Comparison of ENCODE assay signal across 11 cellular contexts in genomic region chr12:111692575-111693210, GRCh38. TPM values are rescaled to one million over a fixed set of nuclear protein-coding genes. Genes with fewer than 3 reads are reported as not detected.
A peak's percentile ranks its signal among the peaks of the same experiment; 100 is the strongest.
DNase-seq lines count a peak whose midpoint lies in the region; FAIRE-seq and TF ChIP-seq lines count a peak whose summit lies in the region.
"Had no signal": no experiment of that assay in that cellular context is flagged by ENCODE, and none has a peak within 500 bp of the region (broad histone marks: within the 10 kb centered on the region; RNA-seq: fewer than 3 reads in every experiment).

No MANE protein-coding gene starts in this region.

- no peak for FAIRE-seq in H54 (lab: Jason Lieb, UNC)
- FAIRE-seq: GM19239 had no signal

- DNase-seq in AML-193 (lab: John Stamatoyannopoulos, UW) = peak; percentile 8 to 17
- no peak for DNase-seq in SK-N-SH
- no peak for DNase-seq in fibroblast of villous mesenchyme (ENCODE audit: low read depth)
- no peak for DNase-seq in NCI-H526 treated with DMSO at 0.1 percent for 48 hours (lab: John Stamatoyannopoulos, UW)
- no peak for DNase-seq in MM.1S
- DNase-seq in H54 (ENCODE audit: insufficient read length, low spot score) = no peak
- DNase-seq in activated CD4-positive, alpha-beta T cell treated with anti-CD3 and anti-CD28 coated beads, Interleukin-2, amount 50 U/mL, for 4 hours = no peak
- DNase-seq: GF-D8, NCI-H1048 had no signal

- H3K4me1 ChIP-seq in SK-N-SH (ENCODE audit: control insufficient read depth in 1 of 2, insufficient read depth in 2 of 2, low read depth in 1 of 2, low read length in 1 of 2) = no peaks in the 10 kb centered on the region
- no peaks in the 10 kb centered on the region for H3K4me1 ChIP-seq in MM.1S (ENCODE audit: low read length)

- H2AFZ ChIP-seq in SK-N-SH (ENCODE audit: low read depth) = no peak overlapping the region
- H2AFZ ChIP-seq in MM.1S (ENCODE audit: low read length) = no peak overlapping the region

- no peaks in the 10 kb centered on the region for H3K9me2 ChIP-seq in SK-N-SH
- no peaks in the 10 kb centered on the region for H3K9me2 ChIP-seq in MM.1S (replicated peaks; ENCODE audit: insufficient read depth, low read length)

- no peak overlapping the region for H3K27ac ChIP-seq in SK-N-SH (ENCODE audit: low read depth in 2 of 2, low read length in 1 of 2)
- H3K27ac ChIP-seq in MM.1S (ENCODE audit: low read length) = no peak overlapping the region

- H3K36me3 ChIP-seq in SK-N-SH (replicated peaks in 1 of 2; ENCODE audit: control insufficient read depth in 1 of 2, insufficient read depth in 2 of 2, low read length in 1 of 2) (peaks cover 7 to 15% of the 10 kb centered on the region in 2 experiments), MM.1S (replicated peaks; ENCODE audit: insufficient read depth, low read length) (no peaks in the 10 kb centered on the region)

- WGBS in SK-N-SH (ENCODE audit: low lambda C conversion rate) = 87% methylated on average over 13 of the region's 15 CpGs

- TF ChIP-seq POLR2A in H54 (IDR thresholded peaks at IDR 0.05; ENCODE audit: low read depth, low read length) = no peak

- H3K27me3 ChIP-seq in SK-N-SH (ENCODE audit: insufficient read depth) (no peaks in the 10 kb centered on the region), MM.1S (replicated peaks; ENCODE audit: insufficient read depth, low read length) (no peaks in the 10 kb centered on the region)

- TF ChIP-seq RAD21 in SK-N-SH (IDR thresholded peaks at IDR 0.05; ENCODE audit: low read length) = no peak

- no peak for TF ChIP-seq EP300 in SK-N-SH (IDR thresholded peaks at IDR 0.05; ENCODE audit: borderline replicate concordance in 1 of 2, low read depth in 1 of 2, low read length in 1 of 2)

- no peaks in the 10 kb centered on the region for H3K9me3 ChIP-seq in SK-N-SH
- no peaks in the 10 kb centered on the region for H3K9me3 ChIP-seq in MM.1S (replicated peaks; ENCODE audit: insufficient read depth, low read length)

- no peaks in the 10 kb centered on the region for H4K20me1 ChIP-seq in SK-N-SH (ENCODE audit: insufficient read depth)
- H4K20me1 ChIP-seq in MM.1S (ENCODE audit: insufficient read depth, low read length) = no peaks in the 10 kb centered on the region

- H3K4me3 ChIP-seq in GM12875 (ENCODE audit: low read depth, low read length) (no peak overlapping the region), SK-N-SH (ENCODE audit: low read depth in 2 of 2, low read length in 1 of 2) (no peak overlapping the region), fibroblast of villous mesenchyme (ENCODE audit: low read depth, low read length) (no peak overlapping the region), MM.1S (ENCODE audit: low read length) (no peak overlapping the region)

- H3K9ac ChIP-seq in SK-N-SH (no peak overlapping the region), MM.1S (ENCODE audit: low read length) (no peak overlapping the region)

- no peaks in the 10 kb centered on the region for H3F3A ChIP-seq in SK-N-SH (replicated peaks; ENCODE audit: insufficient read depth)
- H3F3A ChIP-seq in MM.1S (ENCODE audit: insufficient read depth, low read length) = no peaks in the 10 kb centered on the region

- H3K79me2 ChIP-seq in SK-N-SH (ENCODE audit: insufficient read depth) = peaks cover 16% of the 10 kb centered on the region; the same call in 1 of the 2 replicates
- no peaks in the 10 kb centered on the region for H3K79me2 ChIP-seq in MM.1S (ENCODE audit: low read length)

- H3K4me2 ChIP-seq in SK-N-SH (no peak overlapping the region), MM.1S (ENCODE audit: low read depth, low read length) (no peak overlapping the region)

- TF ChIP-seq CTCF in GM12875 (IDR thresholded peaks at IDR 0.05; ENCODE audit: borderline replicate concordance, insufficient read depth, low read depth, low read length) (peak; percentile 25; the same call in 1 of the 2 replicates), SK-N-SH (IDR thresholded peaks at IDR 0.05) (peak; percentile 39; the same call in 1 of the 2 replicates), fibroblast of villous mesenchyme (IDR thresholded peaks at IDR 0.05; ENCODE audit: insufficient read depth, low read depth, low read length) (peak; percentile 25), MM.1S (IDR thresholded peaks at IDR 0.05; ENCODE audit: low read length) (no peak)

- POLR2A ChIA-PET in SK-N-SH (lab: Yijun Ruan, JAX) = no interaction called here

- CTCF ChIA-PET in SK-N-SH (lab: Yijun Ruan, JAX) = interaction anchor here (0.9 to 1.9 kb wide), 3 partner anchors 13 to 120 kb away, joined by 3 to 6 read pairs (median 3); no protein-coding TSS in a partner anchor

TF ChIP-seq in SK-N-SH, 30 proteins besides CTCF, POLR2A, EP300 and RAD21:
- no peak for TF ChIP-seq FOXM1 (IDR thresholded peaks at IDR 0.05; ENCODE audit: low read depth)
- TF ChIP-seq MXI1 (IDR thresholded peaks at IDR 0.05; ENCODE audit: low read depth, low read length) = no peak
- TF ChIP-seq GATA2 (CRISPR knock-in tag; IDR thresholded peaks at IDR 0.05) = no peak
- TF ChIP-seq MEF2A (IDR thresholded peaks at IDR 0.05; ENCODE audit: borderline replicate concordance, low read depth) = no peak
- TF ChIP-seq TCF12 (IDR thresholded peaks at IDR 0.05) = no peak
- no peak for TF ChIP-seq GABPA (IDR thresholded peaks at IDR 0.05; ENCODE audit: low read depth)
- TF ChIP-seq TAF1 (IDR thresholded peaks at IDR 0.05; ENCODE audit: borderline replicate concordance, low read depth, low read length) = no peak
- TF ChIP-seq CHD2 (IDR thresholded peaks at IDR 0.05; ENCODE audit: low read length, partially characterized antibody) = no peak
- no peak for TF ChIP-seq SMC3 (IDR thresholded peaks at IDR 0.05; ENCODE audit: low read depth, low read length)
- TF ChIP-seq JUND (IDR thresholded peaks at IDR 0.05) = no peak
- no peak for TF ChIP-seq POLR2AphosphoS5 (IDR thresholded peaks at IDR 0.05; ENCODE audit: low read depth, low read length)
- TF ChIP-seq ELF1 (IDR thresholded peaks at IDR 0.05) = no peak
- TF ChIP-seq, protein P1, sequence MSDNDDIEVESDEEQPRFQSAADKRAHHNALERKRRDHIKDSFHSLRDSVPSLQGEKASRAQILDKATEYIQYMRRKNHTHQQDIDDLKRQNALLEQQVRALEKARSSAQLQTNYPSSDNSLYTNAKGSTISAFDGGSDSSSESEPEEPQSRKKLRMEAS (IDR thresholded peaks at IDR 0.05; ENCODE audit: low read depth) = no peak

RNA-seq across cellular contexts. Expression of gene ACAD10, which starts 6.8 kb away (rescaled TPM):
- polyA plus RNA-seq in SK-N-SH (2012; rRNA removed) = 24.6 and 29.0 TPM in 2 replicates
- polyA plus RNA-seq in SK-N-SH (2012; cell fraction: cytosol; rRNA removed) = 9.5 and 13.2 TPM in 2 replicates
- 112 and 115 TPM in 2 replicates for polyA plus RNA-seq in SK-N-SH (2012; cell fraction: nucleus; rRNA removed)
- total RNA-seq in fibroblast of villous mesenchyme = 16.4 and 18.4 TPM in 2 replicates

RNA-seq across cellular contexts. Expression of gene BRAP, which starts 6.9 kb away (rescaled TPM):
- polyA plus RNA-seq in SK-N-SH (2012; rRNA removed) = 11.4 and 11.7 TPM in 2 replicates
- polyA plus RNA-seq in SK-N-SH (2012; cell fraction: cytosol; rRNA removed) = 13.8 and 14.4 TPM in 2 replicates
- 10.4 and 12.4 TPM in 2 replicates for polyA plus RNA-seq in SK-N-SH (2012; cell fraction: nucleus; rRNA removed)
- total RNA-seq in fibroblast of villous mesenchyme = 18.7 and 22.9 TPM in 2 replicates

Comparison
In these comparisons a context has a peak if more than half of its experiments do, and no peak if none do; other contexts are left out.
1. DNase-seq: peak in AML-193 (2 of 2); none in SK-N-SH (single experiment), fibroblast of villous mesenchyme (single experiment), NCI-H526 treated with DMSO at 0.1 percent for 48 hours (single experiment), MM.1S (single experiment), H54 (single experiment) and activated CD4-positive, alpha-beta T cell treated with anti-CD3 and anti-CD28 coated beads, Interleukin-2, amount 50 U/mL, for 4 hours (0 of 2).